19 cellular contexts compared by ENCODE assay signal in the genomic region with DNA sequence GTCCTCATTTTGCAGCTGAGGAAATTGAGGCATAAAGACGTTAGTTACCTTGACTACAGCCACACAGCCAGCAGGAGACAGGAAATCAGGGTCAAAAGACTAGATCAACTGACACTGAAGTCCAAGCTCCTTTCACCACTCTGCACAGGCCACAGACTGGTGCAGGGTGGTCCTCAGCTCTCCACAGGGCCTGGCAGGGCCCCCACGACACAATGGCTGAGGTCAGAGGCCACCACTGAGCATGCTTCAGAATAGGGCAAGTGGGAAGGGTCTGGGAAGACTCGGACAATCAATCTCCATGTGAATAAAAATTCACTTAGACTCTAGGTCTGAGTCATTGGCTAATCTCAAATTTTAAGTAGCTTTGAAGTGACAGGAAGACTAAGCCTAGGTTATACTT.
DNase-seq lines count a peak whose midpoint lies in the region; ATAC-seq and TF ChIP-seq lines count a peak whose summit lies in the region.
"Had no signal": no experiment of that assay in that cellular context is flagged by ENCODE, and none has a peak within 500 bp of the region (broad histone marks: within the 10 kb centered on the region; RNA-seq: fewer than 3 reads in every experiment).

No MANE protein-coding gene starts in this region.

- H3K79me2 ChIP-seq in neural progenitor cell (ENCODE audit: low read depth): no peaks in the 10 kb centered on the region

- H3K4me2 ChIP-seq in neural progenitor cell: peak overlapping the region; percentile 36
- H3K4me2 ChIP-seq: BLaER1 had no signal

- H3K9me3 Mint-ChIP-seq in neural progenitor cell (peaks cover 5% of the 10 kb centered on the region), endodermal cell (no peaks in the 10 kb centered on the region)
- no peaks in the 10 kb centered on the region for H3K9me3 Mint-ChIP-seq in stimulated activated naive B cell treated with anti-CD40 and anti-IgM and Interleukin-4, amounts not matched to agents 10 μg/mL and 1 μg/mL and 100 μg/mL, for 72 hours
- H3K9me3 Mint-ChIP-seq: CD8-positive, alpha-beta T cell had no signal

- H3F3A ChIP-seq in neural progenitor cell (ENCODE audit: low read depth): no peaks in the 10 kb centered on the region

- H3K9ac ChIP-seq in neural progenitor cell: no peak overlapping the region
- H3K9ac ChIP-seq in endodermal cell (ENCODE audit: extremely low read depth, low read length, poor library complexity, severe bottlenecking): no peak overlapping the region
- H3K9ac ChIP-seq: BLaER1 had no signal

- H3K9me3 ChIP-seq in neural progenitor cell (ENCODE audit: low read depth) (no peaks in the 10 kb centered on the region), endodermal cell (ENCODE audit: control insufficient read depth, low read length) (no peaks in the 10 kb centered on the region)
- H3K9me3 ChIP-seq: BLaER1, Caco-2 had no signal

- H3K4me1 Mint-ChIP-seq in neural progenitor cell (peaks cover 56% of the 10 kb centered on the region), endodermal cell (peaks cover 7% of the 10 kb centered on the region)
- H3K4me1 Mint-ChIP-seq in stimulated activated naive B cell treated with anti-CD40 and anti-IgM and Interleukin-4, amounts not matched to agents 10 μg/mL and 1 μg/mL and 100 μg/mL, for 72 hours: no peaks in the 10 kb centered on the region
- H3K4me1 Mint-ChIP-seq: B cell; CD4-positive, CD25-positive, alpha-beta regulatory T cell had no signal

- peak overlapping the region; percentile 39 for H3K4me3 Mint-ChIP-seq in neural progenitor cell
- H3K4me3 Mint-ChIP-seq in stimulated activated naive B cell treated with anti-CD40 and anti-IgM and Interleukin-4, amounts not matched to agents 10 μg/mL and 1 μg/mL and 100 μg/mL, for 72 hours: no peak overlapping the region
- no peak overlapping the region for H3K4me3 Mint-ChIP-seq in endodermal cell
- H3K4me3 Mint-ChIP-seq: B cell; CD4-positive, CD25-positive, alpha-beta regulatory T cell; CD8-positive, alpha-beta T cell; H9 had no signal

- peaks cover 24% of the 10 kb centered on the region for H3K4me1 ChIP-seq in neural progenitor cell
- H3K4me1 ChIP-seq in endodermal cell (ENCODE audit: control insufficient read depth, insufficient read depth, low read length): no peaks in the 10 kb centered on the region
- H3K4me1 ChIP-seq: BLaER1, Caco-2 had no signal

- no peak for ATAC-seq in stimulated activated naive B cell treated with anti-CD40 and anti-IgM and Interleukin-4, amounts not matched to agents 10 μg/mL and 1 μg/mL and 100 μg/mL, for 72 hours (replicated peaks)
- ATAC-seq in Right ventricle myocardium inferior: no peak
- ATAC-seq: CD8-positive, alpha-beta T cell; HCT116 had no signal

- H3K36me3 Mint-ChIP-seq in neural progenitor cell (peaks cover 2% of the 10 kb centered on the region), endodermal cell (ENCODE audit: low read depth) (no peaks in the 10 kb centered on the region)
- H3K36me3 Mint-ChIP-seq in stimulated activated naive B cell treated with anti-CD40 and anti-IgM and Interleukin-4, amounts not matched to agents 10 μg/mL and 1 μg/mL and 100 μg/mL, for 72 hours: no peaks in the 10 kb centered on the region
- H3K36me3 Mint-ChIP-seq: CD4-positive, CD25-positive, alpha-beta regulatory T cell; CD8-positive, alpha-beta T cell had no signal

- TF ChIP-seq CTCF in neural progenitor cell (IDR thresholded peaks at IDR 0.05): no peak
- no peak for TF ChIP-seq CTCF in endodermal cell (conservative IDR thresholded peaks at IDR 0.05)

- intact Hi-C loops in Right ventricle myocardium inferior (cut with DNase I): no loop called here

- no peaks in the 10 kb centered on the region for H3K36me3 ChIP-seq in neural progenitor cell
- H3K36me3 ChIP-seq in endodermal cell (ENCODE audit: control insufficient read depth, insufficient read depth, low read length): no peaks in the 10 kb centered on the region
- H3K36me3 ChIP-seq: BLaER1 had no signal

- H3K27me3 ChIP-seq in neural progenitor cell: no peaks in the 10 kb centered on the region
- no peaks in the 10 kb centered on the region for H3K27me3 ChIP-seq in endodermal cell (ENCODE audit: control insufficient read depth, insufficient read depth, low read length, poor library complexity, severe bottlenecking)
- H3K27me3 ChIP-seq: BLaER1 had no signal

- no peak overlapping the region for H2AFZ ChIP-seq in neural progenitor cell (replicated peaks)

- DNase-seq in NCI-H82 (lab: John Stamatoyannopoulos, UW): peak; percentile 28
- DNase-seq in NCI-H82 treated with DMSO at 0.1 percent for 48 hours (lab: John Stamatoyannopoulos, UW; ENCODE audit: unreplicated experiment): no peak
- peak; percentile 3 for DNase-seq in left kidney (ENCODE audit: low read depth, low spot score)
- peak; percentile 56 for DNase-seq in neural progenitor cell (ENCODE audit: low spot score)
- no peak for DNase-seq in stimulated activated naive B cell treated with anti-CD40 and anti-IgM and Interleukin-4, amounts not matched to agents 10 μg/mL and 1 μg/mL and 100 μg/mL, for 72 hours
- DNase-seq in endodermal cell: no peak
- DNase-seq in Right ventricle myocardium inferior (ENCODE audit: missing footprints): no peak
- DNase-seq in NCI-H774 (lab: John Stamatoyannopoulos, UW): no peak
- DNase-seq: Caco-2; CD4-positive, CD25-positive, alpha-beta regulatory T cell; CD8-positive, alpha-beta T cell; DMS153; DND-41; H9 had no signal

- H3K27ac Mint-ChIP-seq in neural progenitor cell (no peak overlapping the region), endodermal cell (no peak overlapping the region)
- H3K27ac Mint-ChIP-seq in stimulated activated naive B cell treated with anti-CD40 and anti-IgM and Interleukin-4, amounts not matched to agents 10 μg/mL and 1 μg/mL and 100 μg/mL, for 72 hours: no peak overlapping the region
- H3K27ac Mint-ChIP-seq: B cell; CD4-positive, CD25-positive, alpha-beta regulatory T cell; CD8-positive, alpha-beta T cell had no signal

- no peaks in the 10 kb centered on the region for H4K20me1 ChIP-seq in neural progenitor cell (ENCODE audit: low read depth)
- H4K20me1 ChIP-seq: BLaER1 had no signal

- no peak overlapping the region for H3K4me3 ChIP-seq in neural progenitor cell
- H3K4me3 ChIP-seq in endodermal cell (ENCODE audit: low read length): no peak overlapping the region
- H3K4me3 ChIP-seq: BLaER1 had no signal

- H3K27me3 Mint-ChIP-seq in neural progenitor cell (ENCODE audit: insufficient read depth, low read depth) (peaks cover 23% of the 10 kb centered on the region), endodermal cell (ENCODE audit: insufficient read depth) (no peaks in the 10 kb centered on the region)
- H3K27me3 Mint-ChIP-seq in stimulated activated naive B cell treated with anti-CD40 and anti-IgM and Interleukin-4, amounts not matched to agents 10 μg/mL and 1 μg/mL and 100 μg/mL, for 72 hours: no peaks in the 10 kb centered on the region

- H3K27ac ChIP-seq in neural progenitor cell: no peak overlapping the region
- H3K27ac ChIP-seq in endodermal cell (ENCODE audit: low read depth, low read length): no peak overlapping the region
- H3K27ac ChIP-seq: 22Rv1, BLaER1, C4-2B had no signal

- 72 to 76% methylated on average over 2 to 3 of the region's 3 CpGs for WGBS in endodermal cell (ENCODE audit: insufficient coverage in 1 of 2, insufficient read length in 1 of 2), 2 experiments

Comparison
In these comparisons a context has a peak if more than half of its experiments do, and no peak if none do; other contexts are left out.
1. DNase-seq: peak in NCI-H82 (single experiment), left kidney (single experiment) and neural progenitor cell (single experiment); none in NCI-H82 treated with DMSO at 0.1 percent for 48 hours (single experiment), stimulated activated naive B cell treated with anti-CD40 and anti-IgM and Interleukin-4, amounts not matched to agents 10 μg/mL and 1 μg/mL and 100 μg/mL, for 72 hours (single experiment), endodermal cell (single experiment), Right ventricle myocardium inferior (single experiment) and NCI-H774 (single experiment).